In the genomic region with DNA sequence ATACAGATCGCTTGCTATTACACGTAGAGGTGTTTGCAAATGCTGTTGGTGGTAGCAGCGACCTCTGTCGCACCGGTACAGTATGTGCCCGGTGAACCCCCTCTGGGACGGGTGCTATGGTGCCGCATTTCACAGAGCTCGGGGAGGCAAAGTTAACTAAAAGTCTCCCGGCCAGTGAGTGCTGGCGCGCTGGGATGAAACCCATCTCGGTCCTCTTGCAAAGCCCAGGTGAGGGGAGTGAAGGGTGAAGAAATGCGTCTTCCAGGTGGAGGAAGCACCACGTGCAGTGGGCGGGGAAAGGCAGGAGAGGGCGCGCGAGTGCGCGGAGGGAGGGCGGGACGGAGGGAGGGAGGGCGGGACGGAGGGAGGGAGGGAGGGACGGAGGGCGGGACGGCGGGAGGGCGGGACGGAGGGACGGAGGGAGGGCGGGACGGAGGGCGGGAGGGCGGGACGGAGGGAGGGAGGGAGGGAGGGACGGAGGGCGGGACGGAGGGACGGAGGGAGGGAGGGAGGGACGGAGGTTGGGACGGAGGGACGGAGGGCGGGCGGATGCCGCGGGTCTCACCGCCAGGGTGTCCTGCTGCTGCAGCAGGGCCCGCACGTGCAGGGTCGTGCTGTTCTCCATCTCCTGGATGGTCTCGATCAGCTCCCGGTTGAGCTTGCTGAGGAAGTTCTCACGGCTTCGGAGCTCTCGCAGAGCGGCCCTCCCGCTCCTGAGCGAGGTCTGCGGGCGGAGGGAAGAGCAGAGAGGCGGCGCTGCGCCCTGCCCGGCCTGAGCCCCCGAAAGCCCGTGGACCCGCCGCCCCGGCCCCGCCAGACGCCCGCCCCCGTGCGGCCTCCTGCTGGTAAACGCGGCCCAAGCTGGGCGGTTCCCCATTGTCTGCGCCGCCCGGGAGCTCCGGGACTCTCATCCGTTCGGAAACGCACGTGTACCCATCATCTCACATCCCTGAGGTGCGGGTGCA, we compare ENCODE assay signal across 14 cellular contexts. TPM values are rescaled to one million over a fixed set of nuclear protein-coding genes. Genes with fewer than 3 reads are reported as not detected.
DNase-seq lines count a peak whose midpoint lies in the region; ATAC-seq and TF ChIP-seq lines count a peak whose summit lies in the region.
"Had no signal": no experiment of that assay in that cellular context is flagged by ENCODE, and none has a peak within 500 bp of the region (broad histone marks: within the 10 kb centered on the region; RNA-seq: fewer than 3 reads in every experiment).

No MANE protein-coding gene starts in this region.

- 9% methylated on average over 63 of the region's 88 CpGs for WGBS in HUES64
- WGBS in ectodermal cell, 2 experiments = 31 to 35% methylated on average over 63 to 64 of the region's 88 CpGs
- 68% methylated on average over 32 of the region's 88 CpGs for WGBS in smooth muscle cell (ENCODE audit: low lambda C conversion rate)

- peak overlapping the region; percentile 29; the same call in 1 of the 2 replicates for H3K9ac ChIP-seq in HUES64 (ENCODE audit: low read depth, low read length)
- no peak overlapping the region for H3K9ac ChIP-seq in iPS-20b (ENCODE audit: low read depth, low read length)
- H3K9ac ChIP-seq in smooth muscle cell (ENCODE audit: low read depth) = no peak overlapping the region

- H3K4me3 ChIP-seq in HUES64 (ENCODE audit: low read length) (peak overlapping the region; percentile 50), ectodermal cell (ENCODE audit: insufficient read depth, low read depth, low read length) (peak overlapping the region; percentile 13), iPS-20b (ENCODE audit: low read length) (peak overlapping the region; percentile 43; the same call in 1 of the 2 replicates), smooth muscle cell (no peak overlapping the region)

- no peak for TF ChIP-seq CTCF in smooth muscle cell (IDR thresholded peaks at IDR 0.05; ENCODE audit: borderline replicate concordance, insufficient read depth, poor library complexity, severe bottlenecking)

- H3K36me3 ChIP-seq in HUES64 (ENCODE audit: insufficient read depth, low read length) (peaks cover 37% of the 10 kb centered on the region), ectodermal cell (ENCODE audit: control insufficient read depth, insufficient read depth, low read length) (peaks cover 33% of the 10 kb centered on the region), iPS-20b (ENCODE audit: insufficient read depth, low read depth, low read length) (peaks cover 35% of the 10 kb centered on the region), smooth muscle cell (ENCODE audit: low read depth) (no peaks in the 10 kb centered on the region)

- H3K27ac ChIP-seq in HUES64 (ENCODE audit: low read depth, low read length) (peak overlapping the region; percentile 25; the same call in 1 of the 2 replicates), ectodermal cell (ENCODE audit: insufficient read depth, low read depth, low read length, poor library complexity, severe bottlenecking) (no peak overlapping the region), iPS-20b (ENCODE audit: low read length) (no peak overlapping the region), smooth muscle cell (ENCODE audit: low read depth) (no peak overlapping the region)
- H3K27ac ChIP-seq: Peyer's patch had no signal

- no peaks in the 10 kb centered on the region for H4K20me1 ChIP-seq in smooth muscle cell (ENCODE audit: low read depth)

- H3K79me2 ChIP-seq in smooth muscle cell (ENCODE audit: low read depth) = no peaks in the 10 kb centered on the region

- H3K4me2 ChIP-seq in smooth muscle cell = peak overlapping the region; percentile 67

- H3F3A ChIP-seq in smooth muscle cell (ENCODE audit: low read depth) = no peaks in the 10 kb centered on the region

- H3K27me3 ChIP-seq in HUES64 (ENCODE audit: insufficient read depth, low read length) (no peaks in the 10 kb centered on the region), ectodermal cell (ENCODE audit: control insufficient read depth, insufficient read depth, low read length, poor library complexity, severe bottlenecking) (no peaks in the 10 kb centered on the region), iPS-20b (ENCODE audit: insufficient read depth, low read length) (peaks cover 11% of the 10 kb centered on the region; the same call in 1 of the 2 replicates), smooth muscle cell (ENCODE audit: low read depth) (no peaks in the 10 kb centered on the region)
- H3K27me3 ChIP-seq: Peyer's patch had no signal

- ATAC-seq in HG02981 (IDR thresholded peaks at IDR 0.05; ENCODE audit: unreplicated experiment) (no peak), HG03039 (IDR thresholded peaks at IDR 0.05; ENCODE audit: unreplicated experiment) (no peak), GM18498 (IDR thresholded peaks at IDR 0.05; ENCODE audit: unreplicated experiment) (no peak)
- ATAC-seq: activated T-cell treated with anti-CD3 and anti-CD28 coated beads, Interleukin-2, amount 50 U/mL, for 72 hours had no signal

- no peak for DNase-seq in smooth muscle cell (lab: John Stamatoyannopoulos, UW; ENCODE audit: unreplicated experiment)
- no peak for DNase-seq in NOMO-1 treated with DMSO at 0.1 percent for 48 hours (lab: John Stamatoyannopoulos, UW; ENCODE audit: unreplicated experiment)
- DNase-seq: activated T-cell treated with anti-CD3 and anti-CD28 coated beads, Interleukin-2, amount 50 U/mL, for 72 hours; NCI-H446; stimulated activated CD8-positive, alpha-beta memory T cell treated with anti-CD3 and anti-CD28 coated beads, Interleukin-4, amount 100 ng/mL, for 48 hours had no signal

- H3K4me1 ChIP-seq in HUES64 (ENCODE audit: insufficient read depth, low read length) (no peaks in the 10 kb centered on the region), ectodermal cell (ENCODE audit: control insufficient read depth, insufficient read depth, low read length) (no peaks in the 10 kb centered on the region), iPS-20b (ENCODE audit: insufficient read depth, low read length) (no peaks in the 10 kb centered on the region), smooth muscle cell (ENCODE audit: low read depth) (no peaks in the 10 kb centered on the region)
- H3K4me1 ChIP-seq: Caco-2, Peyer's patch had no signal

- no peak overlapping the region for H2AFZ ChIP-seq in smooth muscle cell (ENCODE audit: low read depth)

- no peaks in the 10 kb centered on the region for H3K9me3 ChIP-seq in HUES64 (ENCODE audit: insufficient read depth, low read depth, low read length)
- no peaks in the 10 kb centered on the region for H3K9me3 ChIP-seq in ectodermal cell (ENCODE audit: control insufficient read depth, low read length)
- no peaks in the 10 kb centered on the region for H3K9me3 ChIP-seq in iPS-20b (ENCODE audit: insufficient read depth, low read depth, low read length)
- no peaks in the 10 kb centered on the region for H3K9me3 ChIP-seq in smooth muscle cell (replicated peaks; ENCODE audit: low read depth)
- H3K9me3 ChIP-seq: Caco-2, Peyer's patch had no signal

RNA-seq across cellular contexts. Expression of gene C20orf96, which starts 11.7 kb away (rescaled TPM):
- polyA plus RNA-seq in HUES64 (2013, experiment 1 of 2) = 18.6 TPM
- 25.0 TPM for polyA plus RNA-seq in HUES64 (2013, experiment 2 of 2)
- 38.8 TPM for polyA plus RNA-seq in ectodermal cell (2013, experiment 1 of 4)
- polyA plus RNA-seq in ectodermal cell (2013, experiment 2 of 4) = 35.9 TPM
- polyA plus RNA-seq in ectodermal cell (2013, experiment 3 of 4) = 36.1 TPM
- polyA plus RNA-seq in ectodermal cell (2013, experiment 4 of 4) = 38.7 TPM
- total RNA-seq in smooth muscle cell = 2.8 and 9.2 TPM in 2 replicates
- 11.2 and 11.7 TPM in 2 replicates for polyA plus RNA-seq in smooth muscle cell

RNA-seq across cellular contexts. Expression of gene ZCCHC3, which starts 18.5 kb away (rescaled TPM):
- 37.7 TPM for polyA plus RNA-seq in HUES64 (2013, experiment 1 of 2)
- 40.1 TPM for polyA plus RNA-seq in HUES64 (2013, experiment 2 of 2)
- polyA plus RNA-seq in ectodermal cell (2013, experiment 1 of 4) = 54.6 TPM
- polyA plus RNA-seq in ectodermal cell (2013, experiment 2 of 4) = 50.3 TPM
- polyA plus RNA-seq in ectodermal cell (2013, experiment 3 of 4) = 42.8 TPM
- 44.4 TPM for polyA plus RNA-seq in ectodermal cell (2013, experiment 4 of 4)
- 25.9 and 27.7 TPM in 2 replicates for total RNA-seq in smooth muscle cell
- polyA plus RNA-seq in smooth muscle cell = 26.2 and 32.4 TPM in 2 replicates

RNA-seq across cellular contexts. Expression of gene DEFB132, which starts 21.4 kb away (rescaled TPM):
- polyA plus RNA-seq in HUES64 (2013, experiment 1 of 2) = not detected
- polyA plus RNA-seq in HUES64 (2013, experiment 2 of 2) = not detected
- not detected for polyA plus RNA-seq in ectodermal cell (2013, experiment 1 of 4)
- polyA plus RNA-seq in ectodermal cell (2013, experiment 2 of 4) = not detected
- polyA plus RNA-seq in ectodermal cell (2013, experiment 3 of 4) = not detected
- not detected for polyA plus RNA-seq in ectodermal cell (2013, experiment 4 of 4)
- total RNA-seq in smooth muscle cell = not detected in 2 replicates
- polyA plus RNA-seq in smooth muscle cell = not detected in 2 replicates
- total RNA-seq: activated T-cell treated with anti-CD3 and anti-CD28 coated beads, Interleukin-2, amount 50 U/mL, for 72 hours; Caco-2; glomerular endothelial cell; Peyer's patch had no signal

RNA-seq across cellular contexts. Expression of gene SOX12, which starts 46.5 kb away (rescaled TPM):
- polyA plus RNA-seq in HUES64 (2013, experiment 1 of 2) = 35.8 TPM
- polyA plus RNA-seq in HUES64 (2013, experiment 2 of 2) = 40.8 TPM
- polyA plus RNA-seq in ectodermal cell (2013, experiment 1 of 4) = 79.2 TPM
- 77.5 TPM for polyA plus RNA-seq in ectodermal cell (2013, experiment 2 of 4)
- polyA plus RNA-seq in ectodermal cell (2013, experiment 3 of 4) = 64.5 TPM
- polyA plus RNA-seq in ectodermal cell (2013, experiment 4 of 4) = 74.6 TPM
- 3.3 and 7.1 TPM in 2 replicates for total RNA-seq in smooth muscle cell
- 16.6 and 17.7 TPM in 2 replicates for polyA plus RNA-seq in smooth muscle cell

RNA-seq across cellular contexts. Expression of gene DEFB129, which starts 51.8 kb away (rescaled TPM):
- not detected for polyA plus RNA-seq in HUES64 (2013, experiment 1 of 2)
- polyA plus RNA-seq in HUES64 (2013, experiment 2 of 2) = not detected
- polyA plus RNA-seq in ectodermal cell (2013, experiment 1 of 4) = not detected
- not detected for polyA plus RNA-seq in ectodermal cell (2013, experiment 2 of 4)
- polyA plus RNA-seq in ectodermal cell (2013, experiment 3 of 4) = not detected
- polyA plus RNA-seq in ectodermal cell (2013, experiment 4 of 4) = not detected
- not detected in 2 replicates for total RNA-seq in smooth muscle cell
- polyA plus RNA-seq in smooth muscle cell = not detected in 2 replicates
- total RNA-seq: activated T-cell treated with anti-CD3 and anti-CD28 coated beads, Interleukin-2, amount 50 U/mL, for 72 hours; Caco-2; glomerular endothelial cell; Peyer's patch had no signal
